20 cellular contexts compared by ENCODE assay signal in genomic region chr6:37456126-37456525, GRCh38. TPM values are rescaled to one million over a fixed set of nuclear protein-coding genes. Genes with fewer than 3 reads are reported as not detected.
DNase-seq lines count a peak whose midpoint lies in the region; ATAC-seq and TF ChIP-seq lines count a peak whose summit lies in the region.
"Had no signal": no experiment of that assay in that cellular context is flagged by ENCODE, and none has a peak within 500 bp of the region (broad histone marks: within the 10 kb centered on the region; RNA-seq: fewer than 3 reads in every experiment).

No MANE protein-coding gene starts in this region.

- peak; percentile 33 for DNase-seq in A172 (ENCODE audit: low spot score)
- DNase-seq in GM23248 = peak; percentile 95
- DNase-seq in amniotic stem cell (lab: John Stamatoyannopoulos, UW) = peak; percentile 63
- DNase-seq in fibroblast of the conjunctiva (ENCODE audit: low read depth) = peak; percentile 35
- DNase-seq in A673 (ENCODE audit: low spot score) = no peak
- DNase-seq in activated naive CD4-positive, alpha-beta T cell treated with anti-CD3 and anti-CD28 coated beads, Interleukin-2, amount 10 ng/mL, durations not matched to agents 7 days and 5 days = no peak
- no peak for DNase-seq in ureter (ENCODE audit: low spot score)
- DNase-seq: activated CD4-positive, alpha-beta T cell treated with anti-CD3 and anti-CD28 coated beads for 1 hour; activated CD8-positive, alpha-beta memory T cell treated with anti-CD3 and anti-CD28 coated beads, Interleukin-2, amount 50 U/mL, for 4 hours; activated naive CD4-positive, alpha-beta T cell treated with anti-CD3 and anti-CD28 coated beads, Interleukin-2, amount 50 U/mL, for 16 hours; cerebellar nuclear complex; left colon; NCI-H2107; NCI-H82; substantia nigra had no signal

- intact Hi-C loops in A673 (cut with micrococcal nuclease; ENCODE audit: unreplicated experiment) = no loop called here

- H3K9me3 ChIP-seq in GM23248 (ENCODE audit: low read depth) = no peaks in the 10 kb centered on the region
- no peaks in the 10 kb centered on the region for H3K9me3 ChIP-seq in A673 (ENCODE audit: low read depth, low read length, poor library complexity, severe bottlenecking)
- H3K9me3 ChIP-seq: A549 had no signal

- in situ Hi-C loops in GM23248 (cut with MboI) = no loop called here

- H3K9ac ChIP-seq in GM23248 = peak overlapping the region; percentile 79

- peak overlapping the region; percentile 98 for H3K27ac ChIP-seq in GM23248
- H3K27ac ChIP-seq in A673 (ENCODE audit: low read depth, low read length, poor library complexity, severe bottlenecking) = no peak overlapping the region
- H3K27ac ChIP-seq: A549, hepatocyte had no signal

- BruUV-seq in A673 (replicated peaks; lab: Mats Ljungman, UMichigan) = no TSS peak

- H3K4me3 ChIP-seq in GM23248 (peak overlapping the region; percentile 45), A673 (ENCODE audit: low read depth, low read length, poor library complexity, severe bottlenecking) (no peak overlapping the region)
- H3K4me3 ChIP-seq: A549, hepatocyte had no signal

- H3K27me3 Mint-ChIP-seq in activated naive CD4-positive, alpha-beta T cell treated with anti-CD3 and anti-CD28 coated beads, Interleukin-2, amount 10 ng/mL, durations not matched to agents 7 days and 5 days = no peaks in the 10 kb centered on the region

- H3K4me1 ChIP-seq in GM23248 (ENCODE audit: insufficient read depth) = peaks cover 60% of the 10 kb centered on the region
- peaks cover 11% of the 10 kb centered on the region for H3K4me1 ChIP-seq in A673 (ENCODE audit: insufficient read depth, low read length, poor library complexity, severe bottlenecking)
- H3K4me1 ChIP-seq: A549 had no signal

- H3K79me2 ChIP-seq in GM23248 (ENCODE audit: insufficient read depth) = 0 out of 2 replicates have a peak, but pooled peaks cover 3% of the 10 kb centered on the region
- H3K79me2 ChIP-seq: hepatocyte had no signal

- CTCF ChIA-PET in A673 (lab: Charles Lee) = no interaction called here
- CTCF ChIA-PET in activated naive CD4-positive, alpha-beta T cell treated with anti-CD3 and anti-CD28 coated beads, Interleukin-2, amount 10 ng/mL, durations not matched to agents 7 days and 5 days (lab: Charles Lee) = no interaction called here

- H3K27ac Mint-ChIP-seq in activated naive CD4-positive, alpha-beta T cell treated with anti-CD3 and anti-CD28 coated beads, Interleukin-2, amount 10 ng/mL, durations not matched to agents 7 days and 5 days = no peak overlapping the region
- H3K27ac Mint-ChIP-seq: T-helper 2 cell treated with Interferon-gamma antibody and Interleukin-4, amounts not matched to agents 5 μg/mL and 100 μg/mL, for 36 hours had no signal

- peaks cover 42% of the 10 kb centered on the region for H3F3A ChIP-seq in GM23248 (ENCODE audit: insufficient read depth)

- 15% methylated on average over 6 of the region's 6 CpGs for WGBS in GM23248 (ENCODE audit: low coverage in 1 of 2, low lambda C conversion rate in 2 of 2, missing lambda C conversion rate in 2 of 2), 2 experiments

- no peak overlapping the region for H3K4me3 Mint-ChIP-seq in activated naive CD4-positive, alpha-beta T cell treated with anti-CD3 and anti-CD28 coated beads, Interleukin-2, amount 10 ng/mL, durations not matched to agents 7 days and 5 days
- H3K4me3 Mint-ChIP-seq: T-helper 2 cell treated with Interferon-gamma antibody and Interleukin-4, amounts not matched to agents 5 μg/mL and 100 μg/mL, for 36 hours had no signal

- peaks cover 2% of the 10 kb centered on the region for H3K4me1 Mint-ChIP-seq in activated naive CD4-positive, alpha-beta T cell treated with anti-CD3 and anti-CD28 coated beads, Interleukin-2, amount 10 ng/mL, durations not matched to agents 7 days and 5 days

- peaks cover 12% of the 10 kb centered on the region; the same call in 1 of the 2 replicates for H3K36me3 ChIP-seq in GM23248 (ENCODE audit: low read depth)
- peaks cover 10% of the 10 kb centered on the region for H3K36me3 ChIP-seq in A673 (ENCODE audit: insufficient read depth, low read length, poor library complexity, severe bottlenecking)

- H4K20me1 ChIP-seq in GM23248 (ENCODE audit: insufficient read depth) = no peaks in the 10 kb centered on the region

- peak overlapping the region; percentile 72 for H3K4me2 ChIP-seq in GM23248 (ENCODE audit: unreplicated experiment)
- H3K4me2 ChIP-seq: A549, hepatocyte had no signal

- H3K27me3 ChIP-seq in GM23248 (replicated peaks; ENCODE audit: insufficient read depth) (no peaks in the 10 kb centered on the region), A673 (replicated peaks; ENCODE audit: insufficient read depth, low read depth, low read length, poor library complexity) (no peaks in the 10 kb centered on the region)
- H3K27me3 ChIP-seq: hepatocyte had no signal

- peaks cover 76% of the 10 kb centered on the region for H3K36me3 Mint-ChIP-seq in activated naive CD4-positive, alpha-beta T cell treated with anti-CD3 and anti-CD28 coated beads, Interleukin-2, amount 10 ng/mL, durations not matched to agents 7 days and 5 days

- POLR2A ChIA-PET in A673 (lab: Charles Lee; ENCODE audit: low non-redundant PET) = no interaction called here

- TF ChIP-seq CTCF in A673 (conservative IDR thresholded peaks at IDR 0.05; ENCODE audit: low read depth, low read length) = no peak

- ATAC-seq in GM18502 (IDR thresholded peaks at IDR 0.05; ENCODE audit: poor library complexity, unreplicated experiment) = no peak
- ATAC-seq: A549, left colon, Right ventricle myocardium inferior had no signal

- no peaks in the 10 kb centered on the region for H3K9me3 Mint-ChIP-seq in activated naive CD4-positive, alpha-beta T cell treated with anti-CD3 and anti-CD28 coated beads, Interleukin-2, amount 10 ng/mL, durations not matched to agents 7 days and 5 days
- H3K9me3 Mint-ChIP-seq: T-helper 2 cell treated with Interferon-gamma antibody and Interleukin-4, amounts not matched to agents 5 μg/mL and 100 μg/mL, for 36 hours had no signal

- H2AFZ ChIP-seq in GM23248 = peak overlapping the region; percentile 6; the same call in 1 of the 2 replicates
- H2AFZ ChIP-seq: hepatocyte had no signal

- no peaks in the 10 kb centered on the region for H3K9me2 ChIP-seq in GM23248 (ENCODE audit: insufficient read depth)

RNA-seq across cellular contexts. Expression of gene CMTR1, which starts 23.1 kb away (rescaled TPM):
- total RNA-seq in A172 (2014; rRNA removed; shearing (Covaris generic)) = 24.1 and 26.3 TPM in 2 replicates
- total RNA-seq in GM23248 (2014; rRNA removed; shearing (Covaris generic)) = 37.7 and 46.3 TPM in 2 replicates
- 15.2 and 16.1 TPM in 2 replicates for polyA plus RNA-seq in GM23248 (2016; fragmentation: Nextera tagmentation; extraction: Ambion mirVana)
- total RNA-seq in A673 (2021) (32.3 and 35.8 TPM in 2 replicates), ureter (44.5 TPM)

RNA-seq across cellular contexts. Expression of gene CCDC167, which starts 43.6 kb away (rescaled TPM):
- 53.8 and 96.5 TPM in 2 replicates for total RNA-seq in A172 (2014; rRNA removed; shearing (Covaris generic))
- 35.8 and 41.2 TPM in 2 replicates for total RNA-seq in GM23248 (2014; rRNA removed; shearing (Covaris generic))
- polyA plus RNA-seq in GM23248 (2016; fragmentation: Nextera tagmentation; extraction: Ambion mirVana) = 48.1 and 51.0 TPM in 2 replicates
- total RNA-seq in A673 (2021) = 31.5 and 42.4 TPM in 2 replicates
- 10.0 TPM for total RNA-seq in ureter

Comparison
In these comparisons a context has a peak if more than half of its experiments do, and no peak if none do; other contexts are left out.
1. DNase-seq: peak in A172 (single experiment), GM23248 (single experiment), amniotic stem cell (single experiment) and fibroblast of the conjunctiva (single experiment); none in A673 (single experiment), activated naive CD4-positive, alpha-beta T cell treated with anti-CD3 and anti-CD28 coated beads, Interleukin-2, amount 10 ng/mL, durations not matched to agents 7 days and 5 days (single experiment) and ureter (single experiment).